In the genomic region with DNA sequence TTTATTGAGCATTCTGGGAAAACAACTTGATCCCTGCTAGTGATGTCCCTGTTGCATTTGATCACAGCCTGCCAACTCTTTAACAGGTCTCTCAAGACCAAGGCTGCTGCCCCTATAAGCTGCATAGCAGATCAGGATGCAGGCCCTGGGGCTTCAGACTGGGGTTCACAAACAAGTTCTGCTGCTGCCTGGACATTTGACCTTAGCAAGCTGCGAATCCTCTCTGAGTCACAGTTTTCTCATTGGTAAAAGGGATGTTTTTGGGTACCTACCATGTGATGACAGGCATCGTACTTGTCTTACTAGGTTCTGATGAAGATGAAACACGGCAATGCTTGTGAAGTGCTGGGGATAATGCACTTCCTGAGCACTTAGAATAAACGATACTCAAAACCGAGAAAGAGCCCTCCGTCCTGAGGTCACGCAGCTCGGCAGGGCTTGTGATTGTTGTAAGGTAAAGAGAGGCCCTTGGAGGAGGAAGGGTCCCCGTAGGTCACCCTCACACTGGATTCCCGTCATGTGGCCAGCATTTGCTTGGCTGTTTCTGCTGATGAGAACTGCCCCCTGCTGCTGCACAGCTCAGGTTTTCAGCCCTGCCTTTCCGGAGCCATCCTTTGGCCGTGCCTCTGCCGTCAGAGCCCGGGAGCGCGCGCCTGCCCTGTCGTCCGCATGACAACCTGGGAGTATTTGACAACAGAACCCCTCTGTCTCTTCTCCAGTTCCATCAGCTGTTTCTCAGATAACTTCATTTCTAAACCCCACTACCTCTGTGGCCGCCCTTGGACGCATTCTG, we compare ENCODE assay signal across 2 cellular contexts.
TF ChIP-seq lines count a peak whose summit lies in the region.

No MANE protein-coding gene starts in this region.

TF ChIP-seq in SK-N-SH, 30 proteins besides CTCF, POLR2A, EP300 and RAD21 (continued from another document):
- TF ChIP-seq MXI1 (IDR thresholded peaks at IDR 0.05; ENCODE audit: low read depth, low read length) (no peak), FOXM1 (IDR thresholded peaks at IDR 0.05; ENCODE audit: low read depth) (no peak), FOSL2 (IDR thresholded peaks at IDR 0.05; ENCODE audit: borderline replicate concordance, low read depth) (no peak), TCF12 (IDR thresholded peaks at IDR 0.05) (no peak), TAF1 (IDR thresholded peaks at IDR 0.05; ENCODE audit: borderline replicate concordance, low read depth, low read length) (no peak), JUND (IDR thresholded peaks at IDR 0.05) (no peak), EZH2phosphoT487 (IDR thresholded peaks at IDR 0.05; ENCODE audit: borderline replicate concordance, low read depth) (no peak), NFIC (IDR thresholded peaks at IDR 0.05; ENCODE audit: borderline replicate concordance) (no peak), NRF1 (IDR thresholded peaks at IDR 0.05; ENCODE audit: low read depth, low read length) (no peak), RCOR1 (IDR thresholded peaks at IDR 0.05; ENCODE audit: low read length) (no peak)
- TF ChIP-seq, protein P1, sequence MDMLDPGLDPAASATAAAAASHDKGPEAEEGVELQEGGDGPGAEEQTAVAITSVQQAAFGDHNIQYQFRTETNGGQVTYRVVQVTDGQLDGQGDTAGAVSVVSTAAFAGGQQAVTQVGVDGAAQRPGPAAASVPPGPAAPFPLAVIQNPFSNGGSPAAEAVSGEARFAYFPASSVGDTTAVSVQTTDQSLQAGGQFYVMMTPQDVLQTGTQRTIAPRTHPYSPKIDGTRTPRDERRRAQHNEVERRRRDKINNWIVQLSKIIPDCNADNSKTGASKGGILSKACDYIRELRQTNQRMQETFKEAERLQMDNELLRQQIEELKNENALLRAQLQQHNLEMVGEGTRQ (IDR thresholded peaks at IDR 0.05; ENCODE audit: borderline replicate concordance, low read depth, low read length) = no peak
- TF ChIP-seq, protein P2, sequence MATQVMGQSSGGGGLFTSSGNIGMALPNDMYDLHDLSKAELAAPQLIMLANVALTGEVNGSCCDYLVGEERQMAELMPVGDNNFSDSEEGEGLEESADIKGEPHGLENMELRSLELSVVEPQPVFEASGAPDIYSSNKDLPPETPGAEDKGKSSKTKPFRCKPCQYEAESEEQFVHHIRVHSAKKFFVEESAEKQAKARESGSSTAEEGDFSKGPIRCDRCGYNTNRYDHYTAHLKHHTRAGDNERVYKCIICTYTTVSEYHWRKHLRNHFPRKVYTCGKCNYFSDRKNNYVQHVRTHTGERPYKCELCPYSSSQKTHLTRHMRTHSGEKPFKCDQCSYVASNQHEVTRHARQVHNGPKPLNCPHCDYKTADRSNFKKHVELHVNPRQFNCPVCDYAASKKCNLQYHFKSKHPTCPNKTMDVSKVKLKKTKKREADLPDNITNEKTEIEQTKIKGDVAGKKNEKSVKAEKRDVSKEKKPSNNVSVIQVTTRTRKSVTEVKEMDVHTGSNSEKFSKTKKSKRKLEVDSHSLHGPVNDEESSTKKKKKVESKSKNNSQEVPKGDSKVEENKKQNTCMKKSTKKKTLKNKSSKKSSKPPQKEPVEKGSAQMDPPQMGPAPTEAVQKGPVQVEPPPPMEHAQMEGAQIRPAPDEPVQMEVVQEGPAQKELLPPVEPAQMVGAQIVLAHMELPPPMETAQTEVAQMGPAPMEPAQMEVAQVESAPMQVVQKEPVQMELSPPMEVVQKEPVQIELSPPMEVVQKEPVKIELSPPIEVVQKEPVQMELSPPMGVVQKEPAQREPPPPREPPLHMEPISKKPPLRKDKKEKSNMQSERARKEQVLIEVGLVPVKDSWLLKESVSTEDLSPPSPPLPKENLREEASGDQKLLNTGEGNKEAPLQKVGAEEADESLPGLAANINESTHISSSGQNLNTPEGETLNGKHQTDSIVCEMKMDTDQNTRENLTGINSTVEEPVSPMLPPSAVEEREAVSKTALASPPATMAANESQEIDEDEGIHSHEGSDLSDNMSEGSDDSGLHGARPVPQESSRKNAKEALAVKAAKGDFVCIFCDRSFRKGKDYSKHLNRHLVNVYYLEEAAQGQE (IDR thresholded peaks at IDR 0.05; ENCODE audit: low read depth, low read length) = no peak
- TF ChIP-seq, protein P3, sequence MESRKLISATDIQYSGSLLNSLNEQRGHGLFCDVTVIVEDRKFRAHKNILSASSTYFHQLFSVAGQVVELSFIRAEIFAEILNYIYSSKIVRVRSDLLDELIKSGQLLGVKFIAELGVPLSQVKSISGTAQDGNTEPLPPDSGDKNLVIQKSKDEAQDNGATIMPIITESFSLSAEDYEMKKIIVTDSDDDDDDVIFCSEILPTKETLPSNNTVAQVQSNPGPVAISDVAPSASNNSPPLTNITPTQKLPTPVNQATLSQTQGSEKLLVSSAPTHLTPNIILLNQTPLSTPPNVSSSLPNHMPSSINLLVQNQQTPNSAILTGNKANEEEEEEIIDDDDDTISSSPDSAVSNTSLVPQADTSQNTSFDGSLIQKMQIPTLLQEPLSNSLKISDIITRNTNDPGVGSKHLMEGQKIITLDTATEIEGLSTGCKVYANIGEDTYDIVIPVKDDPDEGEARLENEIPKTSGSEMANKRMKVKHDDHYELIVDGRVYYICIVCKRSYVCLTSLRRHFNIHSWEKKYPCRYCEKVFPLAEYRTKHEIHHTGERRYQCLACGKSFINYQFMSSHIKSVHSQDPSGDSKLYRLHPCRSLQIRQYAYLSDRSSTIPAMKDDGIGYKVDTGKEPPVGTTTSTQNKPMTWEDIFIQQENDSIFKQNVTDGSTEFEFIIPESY (IDR thresholded peaks at IDR 0.05; ENCODE audit: borderline replicate concordance, low read depth) = no peak
TF ChIP-seq in SK-N-SH: peak in this region for 0.

TF ChIP-seq in SK-N-SH treated with all-trans-retinoic acid at 6 μM for 48 hours, 23 proteins besides CTCF, POLR2A, EP300 and RAD21:
- TF ChIP-seq, protein P4, sequence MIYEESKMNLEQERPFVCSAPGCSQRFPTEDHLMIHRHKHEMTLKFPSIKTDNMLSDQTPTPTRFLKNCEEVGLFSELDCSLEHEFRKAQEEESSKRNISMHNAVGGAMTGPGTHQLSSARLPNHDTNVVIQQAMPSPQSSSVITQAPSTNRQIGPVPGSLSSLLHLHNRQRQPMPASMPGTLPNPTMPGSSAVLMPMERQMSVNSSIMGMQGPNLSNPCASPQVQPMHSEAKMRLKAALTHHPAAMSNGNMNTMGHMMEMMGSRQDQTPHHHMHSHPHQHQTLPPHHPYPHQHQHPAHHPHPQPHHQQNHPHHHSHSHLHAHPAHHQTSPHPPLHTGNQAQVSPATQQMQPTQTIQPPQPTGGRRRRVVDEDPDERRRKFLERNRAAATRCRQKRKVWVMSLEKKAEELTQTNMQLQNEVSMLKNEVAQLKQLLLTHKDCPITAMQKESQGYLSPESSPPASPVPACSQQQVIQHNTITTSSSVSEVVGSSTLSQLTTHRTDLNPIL (CRISPR knock-in tag; IDR thresholded peaks at IDR 0.05; ENCODE audit: low read depth) = no peak
- no peak for TF ChIP-seq CSDC2 (CRISPR knock-in tag; IDR thresholded peaks at IDR 0.05)
